30 cellular contexts compared by ENCODE assay signal in genomic region chr11:6099577-6099976, GRCh38. TPM values are rescaled to one million over a fixed set of nuclear protein-coding genes. Genes with fewer than 3 reads are reported as not detected.
"Had no signal": no experiment of that assay in that cellular context is flagged by ENCODE, and none has a peak within 500 bp of the region (broad histone marks: within the 10 kb centered on the region; RNA-seq: fewer than 3 reads in every experiment).

No MANE protein-coding gene starts in this region.

- H3K36me3 Mint-ChIP-seq: activated naive CD4-positive, alpha-beta T cell treated with anti-CD3 and anti-CD28 coated beads, Interleukin-2, amount 50 U/mL, for 24 hours; immature natural killer cell; naive thymus-derived CD4-positive, alpha-beta T cell; stimulated activated naive B cell treated with anti-CD40 and anti-IgM and Interleukin-4, amounts not matched to agents 10 μg/mL and 1 μg/mL and 100 μg/mL, for 72 hours had no signal

- DNase-seq: activated CD4-positive, alpha-beta T cell treated with anti-CD3 and anti-CD28 coated beads, Interleukin-2, amount 50 U/mL, for 1 hour; activated CD4-positive, CD25-positive, alpha-beta regulatory T cell treated with anti-CD3 and anti-CD28 coated beads, Interleukin-2, amount 50 U/mL, for 72 hours; activated CD8-positive, alpha-beta T cell treated with anti-CD3 and anti-CD28 coated beads, Interleukin-2, amount 10 ng/mL, durations not matched to agents 7 days and 5 days; activated gamma-delta T cell; anterior cingulate cortex; body of pancreas; caudate nucleus; effector CD4-positive, alpha-beta T cell; erythroblast; foreskin fibroblast; heart right ventricle; immature natural killer cell; kidney glomerular epithelial cell; left lung; naive thymus-derived CD4-positive, alpha-beta T cell; posterior cingulate gyrus; small intestine; stimulated activated naive B cell treated with anti-CD40 and anti-IgM and Interleukin-4, amounts not matched to agents 10 μg/mL and 1 μg/mL and 100 μg/mL, for 72 hours; upper lobe of left lung had no signal

- H3K4me3 Mint-ChIP-seq: activated CD8-positive, alpha-beta T cell treated with anti-CD3 and anti-CD28 coated beads, Interleukin-2, amount 10 ng/mL, durations not matched to agents 7 days and 5 days; activated naive CD4-positive, alpha-beta T cell treated with anti-CD3 and anti-CD28 coated beads, Interleukin-2, amount 50 U/mL, for 24 hours; activated T-helper 1 cell treated with anti-CD3 and anti-CD28 coated beads, Interleukin-12 subunit alpha, Interleukin-12 subunit beta, Interleukin-2, Interleukin-4 antibody, amounts not matched to agents 30 ng/mL and 10 ng/mL and 1 ng/mL, durations not matched to agents 14 hours and 24 hours and 36 hours; dendritic cell treated with granulocyte-macrophage colony-stimulating factor and Interleukin-4, amounts not matched to agents 40 ng/mL and 50 ng/mL, for 4 days; immature natural killer cell; naive thymus-derived CD4-positive, alpha-beta T cell; neural crest cell; stimulated activated naive B cell treated with anti-CD40 and anti-IgM and Interleukin-4, amounts not matched to agents 10 μg/mL and 1 μg/mL and 100 μg/mL, for 72 hours; T-helper 2 cell treated with Interferon-gamma antibody and Interleukin-4, amounts not matched to agents 5 μg/mL and 100 μg/mL, for 36 hours had no signal

- H3K27me3 ChIP-seq: body of pancreas, heart right ventricle, left lung, upper lobe of left lung had no signal

- H3K36me3 ChIP-seq: heart right ventricle, left lung, thoracic aorta, upper lobe of left lung had no signal

- ATAC-seq: activated CD8-positive, alpha-beta T cell treated with anti-CD3 and anti-CD28 coated beads, Interleukin-2, amount 10 ng/mL, durations not matched to agents 7 days and 5 days; body of pancreas; heart right ventricle; left lung; naive thymus-derived CD4-positive, alpha-beta T cell; sciatic nerve; stimulated activated naive B cell treated with anti-CD40 and anti-IgM and Interleukin-4, amounts not matched to agents 10 μg/mL and 1 μg/mL and 100 μg/mL, for 72 hours had no signal

- H3K27ac ChIP-seq: body of pancreas, heart right ventricle, left lung, thoracic aorta, upper lobe of left lung, VCaP had no signal

- H3K4me1 ChIP-seq: body of pancreas, left lung, upper lobe of left lung had no signal

- H3K9me3 Mint-ChIP-seq: activated naive CD4-positive, alpha-beta T cell treated with anti-CD3 and anti-CD28 coated beads, Interleukin-2, amount 50 U/mL, for 24 hours; activated T-helper 1 cell treated with anti-CD3 and anti-CD28 coated beads, Interleukin-12 subunit alpha, Interleukin-12 subunit beta, Interleukin-2, Interleukin-4 antibody, amounts not matched to agents 30 ng/mL and 10 ng/mL and 1 ng/mL, durations not matched to agents 14 hours and 24 hours and 36 hours; dendritic cell treated with granulocyte-macrophage colony-stimulating factor and Interleukin-4, amounts not matched to agents 40 ng/mL and 50 ng/mL, for 4 days; naive thymus-derived CD4-positive, alpha-beta T cell; neural crest cell; stimulated activated naive B cell treated with anti-CD40 and anti-IgM and Interleukin-4, amounts not matched to agents 10 μg/mL and 1 μg/mL and 100 μg/mL, for 72 hours; T-helper 2 cell treated with Interferon-gamma antibody and Interleukin-4, amounts not matched to agents 5 μg/mL and 100 μg/mL, for 36 hours had no signal

- H3K4me1 Mint-ChIP-seq: activated naive CD4-positive, alpha-beta T cell treated with anti-CD3 and anti-CD28 coated beads, Interleukin-2, amount 50 U/mL, for 24 hours; immature natural killer cell; neural crest cell; stimulated activated naive B cell treated with anti-CD40 and anti-IgM and Interleukin-4, amounts not matched to agents 10 μg/mL and 1 μg/mL and 100 μg/mL, for 72 hours had no signal

- H3K9me3 ChIP-seq: body of pancreas, heart right ventricle, left lung, thoracic aorta, upper lobe of left lung had no signal

- H3K4me3 ChIP-seq: body of pancreas, heart right ventricle, left lung, lung, thoracic aorta, upper lobe of left lung had no signal

- H3K27ac Mint-ChIP-seq: activated CD8-positive, alpha-beta T cell treated with anti-CD3 and anti-CD28 coated beads, Interleukin-2, amount 10 ng/mL, durations not matched to agents 7 days and 5 days; activated naive CD4-positive, alpha-beta T cell treated with anti-CD3 and anti-CD28 coated beads, Interleukin-2, amount 50 U/mL, for 24 hours; activated T-helper 1 cell treated with anti-CD3 and anti-CD28 coated beads, Interleukin-12 subunit alpha, Interleukin-12 subunit beta, Interleukin-2, Interleukin-4 antibody, amounts not matched to agents 30 ng/mL and 10 ng/mL and 1 ng/mL, durations not matched to agents 14 hours and 24 hours and 36 hours; dendritic cell treated with granulocyte-macrophage colony-stimulating factor and Interleukin-4, amounts not matched to agents 40 ng/mL and 50 ng/mL, for 4 days; immature natural killer cell; naive thymus-derived CD4-positive, alpha-beta T cell; stimulated activated naive B cell treated with anti-CD40 and anti-IgM and Interleukin-4, amounts not matched to agents 10 μg/mL and 1 μg/mL and 100 μg/mL, for 72 hours; T-helper 2 cell treated with Interferon-gamma antibody and Interleukin-4, amounts not matched to agents 5 μg/mL and 100 μg/mL, for 36 hours had no signal

RNA-seq across cellular contexts. Expression of gene OR56B4, which starts 7.9 kb away (rescaled TPM):
- total RNA-seq: activated CD8-positive, alpha-beta T cell treated with anti-CD3 and anti-CD28 coated beads, Interleukin-2, amount 10 ng/mL, durations not matched to agents 7 days and 5 days; activated T-helper 1 cell treated with anti-CD3 and anti-CD28 coated beads, Interleukin-12 subunit alpha, Interleukin-12 subunit beta, Interleukin-2, Interleukin-4 antibody, amounts not matched to agents 30 ng/mL and 10 ng/mL and 1 ng/mL, durations not matched to agents 14 hours and 24 hours and 36 hours; body of pancreas; fibroblast of lung; heart right ventricle; left lung; lung; naive thymus-derived CD4-positive, alpha-beta T cell; neural crest cell; omental fat pad; sciatic nerve; thoracic aorta; upper lobe of left lung had no signal
- polyA plus RNA-seq: fibroblast of lung; heart right ventricle; lung; naive thymus-derived CD4-positive, alpha-beta T cell; small intestine had no signal
